Comparison of ENCODE assay signal across 1 cellular context in the genomic region with DNA sequence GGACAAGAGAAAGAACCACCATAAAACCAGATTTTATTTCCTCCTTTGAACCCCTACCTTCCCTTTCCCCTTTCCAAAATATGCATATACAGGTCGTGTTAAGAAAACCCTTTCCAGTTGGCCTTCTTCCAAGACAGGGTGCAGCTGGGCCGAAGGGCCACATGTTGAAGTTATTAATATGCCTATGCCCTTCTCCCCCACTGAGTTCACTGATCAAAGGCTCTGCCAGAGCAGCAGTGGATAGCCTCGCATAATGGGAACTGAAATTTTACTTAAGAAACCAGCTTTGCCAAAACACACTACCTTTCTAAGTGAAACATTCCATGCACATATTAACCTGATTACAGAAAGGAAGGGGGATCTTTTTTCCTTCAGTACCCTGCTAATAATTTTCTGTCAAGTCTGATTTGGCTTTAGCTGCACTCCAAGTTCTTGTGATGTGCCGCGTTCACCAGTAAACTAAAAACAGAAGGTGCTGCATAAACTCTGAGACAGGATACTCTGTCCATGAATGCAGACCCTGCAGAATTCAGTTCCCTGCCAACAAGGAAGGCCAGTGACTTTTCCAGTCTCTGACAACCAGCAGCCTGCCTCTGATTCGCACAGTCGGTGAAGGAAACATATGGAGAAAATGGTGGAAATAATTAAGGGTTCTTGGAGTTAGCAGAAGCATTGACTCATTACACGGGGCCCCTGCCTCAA.
TF ChIP-seq lines count a peak whose summit lies in the region.

No MANE protein-coding gene starts in this region.

TF ChIP-seq in SK-N-SH treated with all-trans-retinoic acid at 6 μM for 48 hours, 23 proteins besides CTCF, POLR2A, EP300 and RAD21 (continued from another document):
- TF ChIP-seq RARB (CRISPR knock-in tag; IDR thresholded peaks at IDR 0.05) (no peak), CSDC2 (CRISPR knock-in tag; IDR thresholded peaks at IDR 0.05) (no peak), ISL1 (CRISPR knock-in tag; IDR thresholded peaks at IDR 0.05) (no peak), ARNTL (CRISPR knock-in tag; IDR thresholded peaks at IDR 0.05; ENCODE audit: borderline replicate concordance, low read depth) (no peak), TOX (CRISPR knock-in tag; IDR thresholded peaks at IDR 0.05; ENCODE audit: borderline replicate concordance) (no peak), ESRRG (CRISPR knock-in tag; IDR thresholded peaks at IDR 0.05) (no peak), GLIS3 (CRISPR knock-in tag; IDR thresholded peaks at IDR 0.05) (no peak), TCF4 (CRISPR knock-in tag; IDR thresholded peaks at IDR 0.05; ENCODE audit: borderline replicate concordance) (no peak), ZNF8 (CRISPR knock-in tag; IDR thresholded peaks at IDR 0.05) (no peak), ZNF70 (CRISPR knock-in tag; IDR thresholded peaks at IDR 0.05) (no peak), BACH2 (CRISPR knock-in tag; IDR thresholded peaks at IDR 0.05; ENCODE audit: borderline replicate concordance) (no peak)
- TF ChIP-seq, protein P1, sequence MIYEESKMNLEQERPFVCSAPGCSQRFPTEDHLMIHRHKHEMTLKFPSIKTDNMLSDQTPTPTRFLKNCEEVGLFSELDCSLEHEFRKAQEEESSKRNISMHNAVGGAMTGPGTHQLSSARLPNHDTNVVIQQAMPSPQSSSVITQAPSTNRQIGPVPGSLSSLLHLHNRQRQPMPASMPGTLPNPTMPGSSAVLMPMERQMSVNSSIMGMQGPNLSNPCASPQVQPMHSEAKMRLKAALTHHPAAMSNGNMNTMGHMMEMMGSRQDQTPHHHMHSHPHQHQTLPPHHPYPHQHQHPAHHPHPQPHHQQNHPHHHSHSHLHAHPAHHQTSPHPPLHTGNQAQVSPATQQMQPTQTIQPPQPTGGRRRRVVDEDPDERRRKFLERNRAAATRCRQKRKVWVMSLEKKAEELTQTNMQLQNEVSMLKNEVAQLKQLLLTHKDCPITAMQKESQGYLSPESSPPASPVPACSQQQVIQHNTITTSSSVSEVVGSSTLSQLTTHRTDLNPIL (CRISPR knock-in tag; IDR thresholded peaks at IDR 0.05; ENCODE audit: low read depth), result no peak
- TF ChIP-seq, protein P2, sequence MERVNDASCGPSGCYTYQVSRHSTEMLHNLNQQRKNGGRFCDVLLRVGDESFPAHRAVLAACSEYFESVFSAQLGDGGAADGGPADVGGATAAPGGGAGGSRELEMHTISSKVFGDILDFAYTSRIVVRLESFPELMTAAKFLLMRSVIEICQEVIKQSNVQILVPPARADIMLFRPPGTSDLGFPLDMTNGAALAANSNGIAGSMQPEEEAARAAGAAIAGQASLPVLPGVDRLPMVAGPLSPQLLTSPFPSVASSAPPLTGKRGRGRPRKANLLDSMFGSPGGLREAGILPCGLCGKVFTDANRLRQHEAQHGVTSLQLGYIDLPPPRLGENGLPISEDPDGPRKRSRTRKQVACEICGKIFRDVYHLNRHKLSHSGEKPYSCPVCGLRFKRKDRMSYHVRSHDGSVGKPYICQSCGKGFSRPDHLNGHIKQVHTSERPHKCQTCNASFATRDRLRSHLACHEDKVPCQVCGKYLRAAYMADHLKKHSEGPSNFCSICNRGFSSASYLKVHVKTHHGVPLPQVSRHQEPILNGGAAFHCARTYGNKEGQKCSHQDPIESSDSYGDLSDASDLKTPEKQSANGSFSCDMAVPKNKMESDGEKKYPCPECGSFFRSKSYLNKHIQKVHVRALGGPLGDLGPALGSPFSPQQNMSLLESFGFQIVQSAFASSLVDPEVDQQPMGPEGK (CRISPR knock-in tag; IDR thresholded peaks at IDR 0.05; ENCODE audit: borderline replicate concordance), result no peak
